ENCODE assay signal across 9 cellular contexts in the genomic region with DNA sequence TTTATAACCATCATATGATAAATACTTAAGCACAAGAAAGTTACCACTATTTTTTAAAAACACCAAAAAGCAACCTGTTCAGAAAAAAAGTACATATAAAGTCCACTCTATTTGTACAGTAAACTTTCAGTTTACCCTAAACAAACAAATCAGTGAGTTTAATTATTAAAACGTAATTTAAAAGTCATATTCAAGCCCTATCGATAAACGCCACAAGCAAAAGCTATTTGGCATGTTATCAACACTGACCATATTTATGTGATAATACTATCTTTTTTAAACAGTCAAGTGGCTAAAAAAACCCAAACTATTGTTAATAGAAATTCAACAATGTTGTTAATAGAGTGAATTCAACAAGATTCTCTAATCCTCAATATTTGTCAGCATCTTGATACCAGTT. TPM values are rescaled to one million over a fixed set of nuclear protein-coding genes. Genes with fewer than 3 reads are reported as not detected.
A peak's percentile ranks its signal among the peaks of the same experiment; 100 is the strongest.
DNase-seq lines count a peak whose midpoint lies in the region; ATAC-seq, FAIRE-seq and TF ChIP-seq lines count a peak whose summit lies in the region.
"Had no signal": no experiment of that assay in that cellular context is flagged by ENCODE, and none has a peak within 500 bp of the region (broad histone marks: within the 10 kb centered on the region; RNA-seq: fewer than 3 reads in every experiment).

No MANE protein-coding gene starts in this region.

- CTCF ChIA-PET in activated CD4-positive, alpha-beta T cell treated with anti-CD3 and anti-CD28 coated beads, Interleukin-2, amount 10 ng/mL, durations not matched to agents 7 days and 5 days (lab: Charles Lee): no interaction called here

- FAIRE-seq in GM19239 (lab: Jason Lieb, UNC): no peak

- H3K4me1 ChIP-seq in skeletal muscle satellite cell (ENCODE audit: control insufficient read depth, insufficient read depth, low read length): peaks cover 9% of the 10 kb centered on the region

- peaks cover 36% of the 10 kb centered on the region for H3K4me1 Mint-ChIP-seq in activated CD4-positive, alpha-beta T cell treated with anti-CD3 and anti-CD28 coated beads, Interleukin-2, amount 10 ng/mL, durations not matched to agents 7 days and 5 days
- H3K4me1 Mint-ChIP-seq in T-helper 17 cell: peaks cover 28% of the 10 kb centered on the region

- no peaks in the 10 kb centered on the region for H3K27me3 Mint-ChIP-seq in activated CD4-positive, alpha-beta T cell treated with anti-CD3 and anti-CD28 coated beads, Interleukin-2, amount 10 ng/mL, durations not matched to agents 7 days and 5 days
- H3K27me3 Mint-ChIP-seq in T-helper 17 cell: no peaks in the 10 kb centered on the region

- H3K4me2 ChIP-seq in skeletal muscle satellite cell (ENCODE audit: low read length): peak overlapping the region; percentile 90

- H3K9ac ChIP-seq in skeletal muscle satellite cell (ENCODE audit: low read depth, low read length): peak overlapping the region; percentile 86

- TF ChIP-seq CTCF in fibroblast of mammary gland (conservative IDR thresholded peaks at IDR 0.05; ENCODE audit: control insufficient read depth, insufficient read depth, low read depth, low read length): no peak

- POLR2A ChIA-PET in activated CD4-positive, alpha-beta T cell treated with anti-CD3 and anti-CD28 coated beads, Interleukin-2, amount 10 ng/mL, durations not matched to agents 7 days and 5 days (lab: Charles Lee): no interaction called here

- ATAC-seq in T-helper 17 cell: no peak
- no peak for ATAC-seq in GM21447 (IDR thresholded peaks at IDR 0.05; ENCODE audit: unreplicated experiment)
- ATAC-seq in HG02798 (IDR thresholded peaks at IDR 0.05; ENCODE audit: poor library complexity, unreplicated experiment): no peak

- H3K9me3 ChIP-seq in T-helper 17 cell (ENCODE audit: control insufficient read depth, low read length, poor library complexity, severe bottlenecking) (no peaks in the 10 kb centered on the region), skeletal muscle satellite cell (replicated peaks; ENCODE audit: low read length) (no peaks in the 10 kb centered on the region)

- no peak for DNase-seq in activated CD4-positive, alpha-beta T cell treated with anti-CD3 and anti-CD28 coated beads, Interleukin-2, amount 10 ng/mL, durations not matched to agents 7 days and 5 days
- no peak for DNase-seq in activated CD4-positive, alpha-beta T cell treated with anti-CD3 and anti-CD28 coated beads, Interleukin-2, amount 50 U/mL, for 4 hours
- DNase-seq in T-helper 17 cell: no peak
- DNase-seq in fibroblast of mammary gland (ENCODE audit: low read depth): no peak
- DNase-seq in GM19239 (ENCODE audit: insufficient read length, low spot score): no peak
- DNase-seq: occipital lobe had no signal

- H3K27ac Mint-ChIP-seq in activated CD4-positive, alpha-beta T cell treated with anti-CD3 and anti-CD28 coated beads, Interleukin-2, amount 10 ng/mL, durations not matched to agents 7 days and 5 days: no peak overlapping the region
- peak overlapping the region; percentile 92 for H3K27ac Mint-ChIP-seq in T-helper 17 cell

- H3K27me3 ChIP-seq in skeletal muscle satellite cell (ENCODE audit: control insufficient read depth, insufficient read depth, low read length): no peaks in the 10 kb centered on the region

- peaks cover 10% of the 10 kb centered on the region for H3K36me3 Mint-ChIP-seq in activated CD4-positive, alpha-beta T cell treated with anti-CD3 and anti-CD28 coated beads, Interleukin-2, amount 10 ng/mL, durations not matched to agents 7 days and 5 days (ENCODE audit: low read depth)
- no peaks in the 10 kb centered on the region for H3K36me3 Mint-ChIP-seq in T-helper 17 cell (ENCODE audit: low read depth)

- peaks cover 3% of the 10 kb centered on the region for H3K36me3 ChIP-seq in skeletal muscle satellite cell (ENCODE audit: insufficient read depth, low read length)

- H3K4me3 ChIP-seq in fibroblast of mammary gland (ENCODE audit: control insufficient read depth, low read depth, low read length) (peak overlapping the region; percentile 94), skeletal muscle satellite cell (ENCODE audit: low read length) (peak overlapping the region; percentile 78)

- no peaks in the 10 kb centered on the region for H3K9me3 Mint-ChIP-seq in activated CD4-positive, alpha-beta T cell treated with anti-CD3 and anti-CD28 coated beads, Interleukin-2, amount 10 ng/mL, durations not matched to agents 7 days and 5 days

- H3K4me3 Mint-ChIP-seq in activated CD4-positive, alpha-beta T cell treated with anti-CD3 and anti-CD28 coated beads, Interleukin-2, amount 10 ng/mL, durations not matched to agents 7 days and 5 days: peak overlapping the region; percentile 81
- H3K4me3 Mint-ChIP-seq in T-helper 17 cell: no peak overlapping the region

RNA-seq across cellular contexts. Expression of a gene that starts 1.9 kb away (rescaled TPM):
- 10 to 100 TPM; 24.7 to 27.2 TPM for total RNA-seq in activated CD4-positive, alpha-beta T cell treated with anti-CD3 and anti-CD28 coated beads, Interleukin-2, amount 10 ng/mL, durations not matched to agents 7 days and 5 days
- total RNA-seq in T-helper 17 cell: 10 to 100 TPM; 15.2 to 18.2 TPM
- total RNA-seq in skeletal muscle satellite cell (2012; rRNA removed): 22.1 and 23.4 TPM in 2 replicates
